Comparison of ENCODE assay signal across 21 cellular contexts in genomic region chr7:22909958-22910357, GRCh38.
DNase-seq lines count a peak whose midpoint lies in the region; ATAC-seq and TF ChIP-seq lines count a peak whose summit lies in the region.
"Had no signal": no experiment of that assay in that cellular context is flagged by ENCODE, and none has a peak within 500 bp of the region (broad histone marks: within the 10 kb centered on the region; RNA-seq: fewer than 3 reads in every experiment).

No MANE protein-coding gene starts in this region.

- no peak overlapping the region for H3K27ac ChIP-seq in right atrium auricular region
- no peak overlapping the region for H3K27ac ChIP-seq in heart left ventricle
- peak overlapping the region; percentile 16 for H3K27ac ChIP-seq in psoas muscle
- H3K27ac ChIP-seq in aorta (ENCODE audit: low read depth in 1 of 2, low read length in 2 of 2): peak overlapping the region; percentile 43 to 55
- no peak overlapping the region for H3K27ac ChIP-seq in tibial artery
- H3K27ac ChIP-seq: 22Rv1, BLaER1, C4-2B had no signal

- H3K27me3 ChIP-seq in right atrium auricular region (no peaks in the 10 kb centered on the region), heart left ventricle (no peaks in the 10 kb centered on the region), psoas muscle (ENCODE audit: insufficient read depth in 3 of 3, low read length in 2 of 3) (no peaks in the 10 kb centered on the region), aorta (ENCODE audit: control insufficient read depth in 1 of 2, insufficient read depth in 2 of 2, low read length in 1 of 2) (no peaks in the 10 kb centered on the region), tibial artery (no peaks in the 10 kb centered on the region)
- H3K27me3 ChIP-seq: BLaER1 had no signal

- WGBS in heart left ventricle, 4 donors: 46 to 63% (median 51%) methylated on average over 3 of the region's 3 CpGs
- WGBS in psoas muscle, 3 donors: 27 to 43% (median 31%) methylated on average over 3 of the region's 3 CpGs
- 12 to 31% methylated on average over 3 of the region's 3 CpGs for WGBS in aorta, 2 donors

- TF ChIP-seq POLR2A in heart left ventricle (IDR thresholded peaks at IDR 0.05): no peak

- intact Hi-C loops in Right ventricle myocardium inferior (cut with DNase I) (no loop called here), heart left ventricle (cut with DNase I) (no loop called here), psoas muscle (cut with DNase I) (loop anchor here in 1 of 2 donors (2.0 kb wide), 1 partner anchor 21 kb away; no protein-coding TSS in a partner anchor), aorta (cut with DNase I) (no loop called here), tibial artery (cut with DNase I; ENCODE audit: low total_unique reads) (no loop called here)

- H3K9me3 ChIP-seq in right atrium auricular region (no peaks in the 10 kb centered on the region), heart left ventricle (no peaks in the 10 kb centered on the region), psoas muscle (no peaks in the 10 kb centered on the region), aorta (ENCODE audit: control insufficient read depth, low read length) (no peaks in the 10 kb centered on the region), tibial artery (no peaks in the 10 kb centered on the region)
- H3K9me3 ChIP-seq: Caco-2 had no signal

- DNase-seq in Right ventricle myocardium inferior (ENCODE audit: missing footprints) (no peak), right atrium auricular region (ENCODE audit: low spot score) (no peak), heart left ventricle (no peak), psoas muscle (no peak), aorta (no peak), tibial artery (no peak), DMS79 (lab: John Stamatoyannopoulos, UW) (no peak)
- DNase-seq: Caco-2; CD4-positive, CD25-positive, alpha-beta regulatory T cell; CD8-positive, alpha-beta T cell; DMS153; EL; GDM1; H9 had no signal

- H3K4me3 ChIP-seq in right atrium auricular region (no peak overlapping the region), heart left ventricle (no peak overlapping the region), psoas muscle (no peak overlapping the region), aorta (ENCODE audit: low read length in 2 of 2) (no peak overlapping the region), tibial artery (no peak overlapping the region)
- H3K4me3 ChIP-seq: BLaER1, GM12878, GM23338 had no signal

- H3K4me1 ChIP-seq in right atrium auricular region (peaks cover 0 to 30% of the 10 kb centered on the region in 2 donors), heart left ventricle (peaks cover 0 to 39% (median 14%) of the 10 kb centered on the region in 12 donors), psoas muscle (peaks cover 27% of the 10 kb centered on the region), aorta (ENCODE audit: control insufficient read depth in 1 of 2, insufficient read depth in 2 of 2, low read length in 2 of 2) (peaks cover 9 to 15% of the 10 kb centered on the region in 2 donors), tibial artery (peaks cover 0 to 59% (median 19%) of the 10 kb centered on the region in 4 donors)
- H3K4me1 ChIP-seq: BLaER1, Caco-2 had no signal

- TF ChIP-seq CTCF in right atrium auricular region (IDR thresholded peaks at IDR 0.05) (no peak), heart left ventricle (IDR thresholded peaks at IDR 0.05) (no peak), psoas muscle (IDR thresholded peaks at IDR 0.05) (no peak), tibial artery (IDR thresholded peaks at IDR 0.05) (no peak)

- ATAC-seq in Right ventricle myocardium inferior: peak; percentile 28
- ATAC-seq in heart left ventricle: peak in 3 of 4 donors; percentile 37 to 55 (median 44)
- ATAC-seq in psoas muscle: peak; percentile 65 to 84 (median 76)
- no peak for ATAC-seq in aorta (ENCODE audit: low FRiP score)
- no peak for ATAC-seq in GM21576 (IDR thresholded peaks at IDR 0.05; ENCODE audit: unreplicated experiment)
- ATAC-seq: CD8-positive, alpha-beta T cell; GM12878; GM23338; HCT116 had no signal

- no peaks in the 10 kb centered on the region for H3K36me3 ChIP-seq in right atrium auricular region
- no peaks in the 10 kb centered on the region for H3K36me3 ChIP-seq in heart left ventricle
- no peaks in the 10 kb centered on the region for H3K36me3 ChIP-seq in psoas muscle (ENCODE audit: insufficient read depth in 1 of 2, low read depth in 1 of 2)
- H3K36me3 ChIP-seq in aorta (ENCODE audit: control insufficient read depth in 1 of 2, insufficient read depth in 2 of 2, low read length in 1 of 2): no peaks in the 10 kb centered on the region
- no peaks in the 10 kb centered on the region for H3K36me3 ChIP-seq in tibial artery
- H3K36me3 ChIP-seq: BLaER1 had no signal

Comparison
In these comparisons a context has a peak if more than half of its experiments do, and no peak if none do; other contexts are left out.
1. ATAC-seq: peak in Right ventricle myocardium inferior (single experiment), heart left ventricle (3 of 4) and psoas muscle (4 of 4); none in aorta (single experiment) and GM21576 (single experiment).
2. H3K27ac ChIP-seq: peak in psoas muscle (single experiment) and aorta (2 of 2); none in right atrium auricular region (0 of 2), heart left ventricle (0 of 12) and tibial artery (0 of 2).